Comparison of ENCODE assay signal across 8 cellular contexts in genomic region chr17:55356440-55357328, GRCh38.
DNase-seq lines count a peak whose midpoint lies in the region; ATAC-seq, FAIRE-seq and TF ChIP-seq lines count a peak whose summit lies in the region.

No MANE protein-coding gene starts in this region.

- H3K9ac ChIP-seq in adipocyte (ENCODE audit: low read length) = no peak overlapping the region

- peaks cover 12% of the 10 kb centered on the region for H3K9me3 ChIP-seq in adipocyte (ENCODE audit: control insufficient read depth, low read length)
- peaks cover 0 to 18% of the 10 kb centered on the region in 2 donors for H3K9me3 ChIP-seq in right atrium auricular region
- no peaks in the 10 kb centered on the region for H3K9me3 ChIP-seq in small intestine (ENCODE audit: control insufficient read depth, low read depth)

- peak; percentile 71 to 81 for TF ChIP-seq CTCF in right atrium auricular region (IDR thresholded peaks at IDR 0.05)

- peaks cover 2% of the 10 kb centered on the region for H3K27me3 ChIP-seq in adipocyte (replicated peaks; ENCODE audit: control insufficient read depth, insufficient read depth, low read length)
- no peaks in the 10 kb centered on the region for H3K27me3 ChIP-seq in right atrium auricular region
- H3K27me3 ChIP-seq in small intestine (ENCODE audit: control insufficient read depth in 2 of 2, insufficient read depth in 2 of 2, low read length in 2 of 2) = no peaks in the 10 kb centered on the region

- no peaks in the 10 kb centered on the region for H3K4me1 ChIP-seq in adipocyte (ENCODE audit: control insufficient read depth, insufficient read depth, low read length)
- no peaks in the 10 kb centered on the region for H3K4me1 ChIP-seq in right atrium auricular region
- no peaks in the 10 kb centered on the region for H3K4me1 ChIP-seq in small intestine (ENCODE audit: control insufficient read depth in 2 of 2, insufficient read depth in 1 of 2, low read depth in 1 of 2, low read length in 1 of 2)

- no peak for FAIRE-seq in small intestine (lab: Jason Lieb, UNC)

- H3K36me3 ChIP-seq in adipocyte (ENCODE audit: control insufficient read depth, insufficient read depth, low read length, severe bottlenecking) (no peaks in the 10 kb centered on the region), right atrium auricular region (no peaks in the 10 kb centered on the region), small intestine (ENCODE audit: control insufficient read depth in 2 of 2, insufficient read depth in 2 of 2, low read length in 2 of 2) (no peaks in the 10 kb centered on the region)

- peak; percentile 88 for ATAC-seq in HG02840 (IDR thresholded peaks at IDR 0.05; ENCODE audit: low FRiP score, unreplicated experiment)

- 33 to 38% (median 37%) methylated on average over 3 of the region's 3 CpGs for WGBS in small intestine, 3 donors

- no peak overlapping the region for H3K27ac ChIP-seq in right atrium auricular region
- H3K27ac ChIP-seq in small intestine (ENCODE audit: low read depth in 1 of 2, low read length in 1 of 2) = no peak overlapping the region

- peak; percentile 19 for DNase-seq in NK-92 treated with Interleukin-12 subunit alpha and Interleukin-12 subunit beta, amount 100 ng/mL, for 24 hours (lab: John Stamatoyannopoulos, UW)
- no peak for DNase-seq in NK-92 (lab: John Stamatoyannopoulos, UW; ENCODE audit: unreplicated experiment)
- DNase-seq in NCI-H1417 treated with DMSO at 0.1 percent for 48 hours (lab: John Stamatoyannopoulos, UW) = peak; percentile 21
- peak; percentile 76 for DNase-seq in SW480 (ENCODE audit: low spot score)
- peak; percentile 79 for DNase-seq in adipocyte (ENCODE audit: low read depth)
- DNase-seq in right atrium auricular region (ENCODE audit: low spot score) = peak; percentile 77
- peak; percentile 75 for DNase-seq in small intestine

- H3K4me3 ChIP-seq in adipocyte (ENCODE audit: low read length) (no peak overlapping the region), right atrium auricular region (no peak overlapping the region), small intestine (ENCODE audit: low read depth in 1 of 2, low read length in 2 of 2) (no peak overlapping the region)
